ENCODE assay signal across 15 cellular contexts in genomic region chr2:12419803-12420202, GRCh38.
DNase-seq lines count a peak whose midpoint lies in the region; ATAC-seq and TF ChIP-seq lines count a peak whose summit lies in the region.
"Had no signal": no experiment of that assay in that cellular context is flagged by ENCODE, and none has a peak within 500 bp of the region (broad histone marks: within the 10 kb centered on the region; RNA-seq: fewer than 3 reads in every experiment).

No MANE protein-coding gene starts in this region.

- POLR2A ChIA-PET in activated naive CD8-positive, alpha-beta T cell treated with anti-CD3 and anti-CD28 coated beads, Interleukin-2, amount 10 ng/mL, durations not matched to agents 7 days and 5 days (lab: Charles Lee), result no interaction called here
- POLR2A ChIA-PET in Panc1 (lab: Charles Lee), result no interaction called here

- H3K36me3 Mint-ChIP-seq in activated naive CD8-positive, alpha-beta T cell treated with anti-CD3 and anti-CD28 coated beads, Interleukin-2, amount 10 ng/mL, durations not matched to agents 7 days and 5 days, result peaks cover 1% of the 10 kb centered on the region
- no peaks in the 10 kb centered on the region for H3K36me3 Mint-ChIP-seq in activated naive CD8-positive, alpha-beta T cell treated with anti-CD3 and anti-CD28 coated beads, Interleukin-2, amount 50 U/mL, for 24 hours (ENCODE audit: low read depth)
- H3K36me3 Mint-ChIP-seq: CD14-positive monocyte; CD8-positive, alpha-beta memory T cell had no signal

- in situ Hi-C loops in Panc1 (cut with HindIII; ENCODE audit: low pct_unique_long_range_greater_than_20kb, low sequenced_read_pairs), result no loop called here

- peak overlapping the region in 1 of 2 experiments; percentile 45 for H3K18ac ChIP-seq in mesenchymal stem cell (ENCODE audit: low read depth in 1 of 2, low read length in 2 of 2)

- no peak overlapping the region for H3K9ac ChIP-seq in mesenchymal stem cell (ENCODE audit: low read length)

- H3K36me3 ChIP-seq in Panc1 (ENCODE audit: control insufficient read depth, insufficient read depth, low read length), result no peaks in the 10 kb centered on the region
- no peaks in the 10 kb centered on the region for H3K36me3 ChIP-seq in mesenchymal stem cell (ENCODE audit: control insufficient read depth in 1 of 2, insufficient read depth in 2 of 2, low read depth in 1 of 2, low read length in 2 of 2)

- H2AFZ ChIP-seq in mesenchymal stem cell (ENCODE audit: low read depth, low read length), result no peak overlapping the region

- H3K4me3 ChIP-seq in Panc1 (ENCODE audit: low read depth in 2 of 2, low read length in 2 of 2) (no peak overlapping the region), mesenchymal stem cell (ENCODE audit: insufficient read depth in 1 of 2, low read depth in 1 of 2, low read length in 2 of 2) (no peak overlapping the region)

- no peak overlapping the region for H2BK120ac ChIP-seq in mesenchymal stem cell (ENCODE audit: low read depth, low read length)

- no peak overlapping the region for H3K23ac ChIP-seq in mesenchymal stem cell (ENCODE audit: low read length in 2 of 2)

- peak overlapping the region in 1 of 2 experiments; percentile 24 for H3K4ac ChIP-seq in mesenchymal stem cell (ENCODE audit: low read depth in 1 of 2, low read length in 2 of 2)

- no peaks in the 10 kb centered on the region for H3K27me3 ChIP-seq in Panc1 (ENCODE audit: control insufficient read depth, insufficient read depth, low read length)
- no peaks in the 10 kb centered on the region for H3K27me3 ChIP-seq in mesenchymal stem cell (ENCODE audit: control insufficient read depth in 1 of 2, insufficient read depth in 1 of 2, low read length in 2 of 2)

- H3K4me3 Mint-ChIP-seq in activated naive CD8-positive, alpha-beta T cell treated with anti-CD3 and anti-CD28 coated beads, Interleukin-2, amount 10 ng/mL, durations not matched to agents 7 days and 5 days, result no peak overlapping the region
- H3K4me3 Mint-ChIP-seq in activated naive CD8-positive, alpha-beta T cell treated with anti-CD3 and anti-CD28 coated beads, Interleukin-2, amount 50 U/mL, for 24 hours, result no peak overlapping the region
- H3K4me3 Mint-ChIP-seq: B cell; CD14-positive monocyte; CD8-positive, alpha-beta memory T cell; HFFc6 had no signal

- H3K4me1 Mint-ChIP-seq in activated naive CD8-positive, alpha-beta T cell treated with anti-CD3 and anti-CD28 coated beads, Interleukin-2, amount 10 ng/mL, durations not matched to agents 7 days and 5 days, result peaks cover 10% of the 10 kb centered on the region
- peaks cover 18% of the 10 kb centered on the region for H3K4me1 Mint-ChIP-seq in activated naive CD8-positive, alpha-beta T cell treated with anti-CD3 and anti-CD28 coated beads, Interleukin-2, amount 50 U/mL, for 24 hours

- H3K9me3 ChIP-seq in Panc1 (ENCODE audit: control insufficient read depth, insufficient read depth, low read depth, low read length) (no peaks in the 10 kb centered on the region), mesenchymal stem cell (ENCODE audit: control insufficient read depth, low read length) (no peaks in the 10 kb centered on the region)
- H3K9me3 ChIP-seq: Caco-2 had no signal

- intact Hi-C loops in Panc1 (cut with micrococcal nuclease; ENCODE audit: unreplicated experiment), result no loop called here

- CTCF ChIA-PET in Panc1 (lab: Charles Lee), result interaction anchor here (0.6 kb wide), 1 partner anchor 591 kb away, joined by 3 read pairs; no protein-coding TSS in a partner anchor

- no peak overlapping the region for H2AK5ac ChIP-seq in mesenchymal stem cell (ENCODE audit: low read length, severe bottlenecking)

- H3K27ac ChIP-seq in Panc1 (ENCODE audit: low read length), result 0 out of 2 replicates have a peak overlapping the region, but pooled peaks have one; percentile 7
- H3K27ac ChIP-seq in mesenchymal stem cell (ENCODE audit: low read length, poor library complexity, severe bottlenecking), result no peak overlapping the region

- H3K4me1 ChIP-seq in Panc1 (ENCODE audit: control insufficient read depth, insufficient read depth, low read length) (no peaks in the 10 kb centered on the region), mesenchymal stem cell (ENCODE audit: control insufficient read depth, insufficient read depth, low read depth, low read length) (no peaks in the 10 kb centered on the region)
- H3K4me1 ChIP-seq: Caco-2 had no signal

- H3K9me3 Mint-ChIP-seq in activated naive CD8-positive, alpha-beta T cell treated with anti-CD3 and anti-CD28 coated beads, Interleukin-2, amount 10 ng/mL, durations not matched to agents 7 days and 5 days, result no peaks in the 10 kb centered on the region
- H3K9me3 Mint-ChIP-seq in activated naive CD8-positive, alpha-beta T cell treated with anti-CD3 and anti-CD28 coated beads, Interleukin-2, amount 50 U/mL, for 24 hours, result no peaks in the 10 kb centered on the region
- H3K9me3 Mint-ChIP-seq: CD8-positive, alpha-beta memory T cell; HFFc6 had no signal

- TF ChIP-seq CTCF in Panc1 (IDR thresholded peaks at IDR 0.05), result no peak

- no peak overlapping the region for H3K14ac ChIP-seq in mesenchymal stem cell (ENCODE audit: low read length in 2 of 2)

- 91% methylated on average over 1 of the region's 3 CpGs for WGBS in mesenchymal stem cell

- H3K27me3 Mint-ChIP-seq in activated naive CD8-positive, alpha-beta T cell treated with anti-CD3 and anti-CD28 coated beads, Interleukin-2, amount 10 ng/mL, durations not matched to agents 7 days and 5 days, result no peaks in the 10 kb centered on the region
- no peaks in the 10 kb centered on the region for H3K27me3 Mint-ChIP-seq in activated naive CD8-positive, alpha-beta T cell treated with anti-CD3 and anti-CD28 coated beads, Interleukin-2, amount 50 U/mL, for 24 hours
- H3K27me3 Mint-ChIP-seq: B cell; CD8-positive, alpha-beta memory T cell had no signal

- H2BK15ac ChIP-seq in mesenchymal stem cell (ENCODE audit: low read depth, poor library complexity, severe bottlenecking), result no peak overlapping the region

- H3K4me2 ChIP-seq in mesenchymal stem cell (ENCODE audit: low read length, poor library complexity, severe bottlenecking), result no peak overlapping the region

- H3K79me1 ChIP-seq in mesenchymal stem cell (replicated peaks; ENCODE audit: low read length, poor library complexity, severe bottlenecking), result no peaks in the 10 kb centered on the region

- no TSS peak for BruUV-seq in Panc1 (replicated peaks; lab: Mats Ljungman, UMichigan)

- no peak for DNase-seq in activated naive CD8-positive, alpha-beta T cell treated with anti-CD3 and anti-CD28 coated beads, Interleukin-2, amount 10 ng/mL, durations not matched to agents 7 days and 5 days
- DNase-seq in activated naive CD8-positive, alpha-beta T cell treated with anti-CD3 and anti-CD28 coated beads, Interleukin-2, amount 50 U/mL, for 24 hours, result no peak
- DNase-seq in Panc1 (ENCODE audit: low read depth, low spot score), result no peak
- DNase-seq in mesenchymal stem cell, result no peak
- no peak for DNase-seq in activated CD4-positive, CD25-positive, alpha-beta regulatory T cell (lab: John Stamatoyannopoulos, UW)
- DNase-seq in hypothalamus (lab: John Stamatoyannopoulos, UW), result no peak
- DNase-seq: Caco-2; CD8-positive, alpha-beta memory T cell; GF-D8; HCEC 1CT; HFFc6 had no signal

- peak; percentile 50 for ATAC-seq in activated naive CD8-positive, alpha-beta T cell treated with anti-CD3 and anti-CD28 coated beads, Interleukin-2, amount 10 ng/mL, durations not matched to agents 7 days and 5 days (ENCODE audit: low read depth)
- ATAC-seq in activated naive CD8-positive, alpha-beta T cell treated with anti-CD3 and anti-CD28 coated beads, Interleukin-2, amount 50 U/mL, for 24 hours, result no peak
- no peak for ATAC-seq in Panc1
- ATAC-seq in GM18907 (IDR thresholded peaks at IDR 0.05; ENCODE audit: unreplicated experiment), result no peak
- ATAC-seq: HepG2 had no signal

- peak overlapping the region; percentile 59 to 61 for H2BK12ac ChIP-seq in mesenchymal stem cell (ENCODE audit: low read length in 2 of 2)

- H4K8ac ChIP-seq in mesenchymal stem cell (ENCODE audit: low read length), result no peak overlapping the region

- H4K91ac ChIP-seq in mesenchymal stem cell (ENCODE audit: low read length), result peak overlapping the region; percentile 11

- H3K27ac Mint-ChIP-seq in activated naive CD8-positive, alpha-beta T cell treated with anti-CD3 and anti-CD28 coated beads, Interleukin-2, amount 10 ng/mL, durations not matched to agents 7 days and 5 days, result no peak overlapping the region
- no peak overlapping the region for H3K27ac Mint-ChIP-seq in activated naive CD8-positive, alpha-beta T cell treated with anti-CD3 and anti-CD28 coated beads, Interleukin-2, amount 50 U/mL, for 24 hours
- H3K27ac Mint-ChIP-seq: B cell; CD14-positive monocyte; CD8-positive, alpha-beta memory T cell; HFFc6 had no signal

- no peak overlapping the region for H2BK5ac ChIP-seq in mesenchymal stem cell (ENCODE audit: low read depth, low read length, poor library complexity, severe bottlenecking)
